8 cellular contexts compared by ENCODE assay signal in genomic region chr22:49852568-49852897, GRCh38. TPM values are rescaled to one million over a fixed set of nuclear protein-coding genes. Genes with fewer than 3 reads are reported as not detected.
DNase-seq lines count a peak whose midpoint lies in the region; ATAC-seq, FAIRE-seq and TF ChIP-seq lines count a peak whose summit lies in the region.
"Not testable (repeated sequence)": the region's sequence is repeated elsewhere in the genome, so short reads cannot be mapped to it uniquely, and the experiment has no call there.

No MANE protein-coding gene starts in this region.

- H2AFZ ChIP-seq in astrocyte (ENCODE audit: low read depth, low read length): peak overlapping the region; percentile 95

- DNase-seq in CD14-positive monocyte (ENCODE audit: low spot score); T-helper 2 cell treated with Interferon-gamma antibody and Interleukin-4, amounts not matched to agents 5 μg/mL and 100 μg/mL, for 36 hours (ENCODE audit: low spot score); astrocyte (ENCODE audit: low read depth); epithelial cell of prostate (ENCODE audit: low read depth, low spot score); left lung; suprapubic skin (ENCODE audit: low spot score in 2 of 2): not testable (repeated sequence)

- H4K20me1 ChIP-seq in astrocyte (ENCODE audit: insufficient read depth, low read length): peaks cover 33% of the 10 kb centered on the region

- FAIRE-seq in astrocyte (lab: Jason Lieb, UNC): not testable (repeated sequence)

- TF ChIP-seq POLR2A in suprapubic skin (IDR thresholded peaks at IDR 0.05): not testable (repeated sequence)

- not testable (repeated sequence) for ATAC-seq in left lung

- peaks cover 46% of the 10 kb centered on the region for H3K4me1 Mint-ChIP-seq in CD14-positive monocyte
- peaks cover 21 to 28% (median 22%) of the 10 kb centered on the region in 3 donors for H3K4me1 Mint-ChIP-seq in IgD-negative memory B cell
- peaks cover 37% of the 10 kb centered on the region for H3K4me1 Mint-ChIP-seq in T-helper 2 cell treated with Interferon-gamma antibody and Interleukin-4, amounts not matched to agents 5 μg/mL and 100 μg/mL, for 36 hours (ENCODE audit: low read depth)
- H3K4me1 Mint-ChIP-seq in astrocyte (ENCODE audit: low read depth, unreplicated experiment): peaks cover 15% of the 10 kb centered on the region

- H3K9ac ChIP-seq in astrocyte (ENCODE audit: low read length): peak overlapping the region; percentile 85

- H3K4me2 ChIP-seq in astrocyte (ENCODE audit: low read length): peak overlapping the region; percentile 99

- H3K4me3 ChIP-seq in astrocyte (ENCODE audit: insufficient read depth, low read depth, low read length) (peak overlapping the region; percentile 75), left lung (peak overlapping the region; percentile 66 to 68), neutrophil (ENCODE audit: low read depth in 1 of 2, low read length in 1 of 2) (peak overlapping the region; percentile 73 to 91), suprapubic skin (peak overlapping the region; percentile 77)

- TF ChIP-seq CTCF in CD14-positive monocyte (IDR thresholded peaks at IDR 0.05); astrocyte (IDR thresholded peaks at IDR 0.05; ENCODE audit: insufficient read depth, low read depth, low read length); left lung (IDR thresholded peaks at IDR 0.05); neutrophil (IDR thresholded peaks at IDR 0.05); suprapubic skin (IDR thresholded peaks at IDR 0.05): not testable (repeated sequence)

- H3K4me1 ChIP-seq in astrocyte (ENCODE audit: insufficient read depth, low read length) (peaks cover 17% of the 10 kb centered on the region), left lung (peaks cover 20 to 60% of the 10 kb centered on the region in 2 donors), neutrophil (ENCODE audit: control insufficient read depth in 1 of 2, insufficient read depth in 1 of 2, low read depth in 1 of 2, low read length in 1 of 2) (peaks cover 45 to 50% of the 10 kb centered on the region in 2 experiments), suprapubic skin (peaks cover 48% of the 10 kb centered on the region)

- peak overlapping the region; percentile 75 to 77 for H3K4me3 Mint-ChIP-seq in CD14-positive monocyte
- H3K4me3 Mint-ChIP-seq in IgD-negative memory B cell: peak overlapping the region; percentile 69 to 89 (median 80)
- peak overlapping the region; percentile 64 for H3K4me3 Mint-ChIP-seq in T-helper 2 cell treated with Interferon-gamma antibody and Interleukin-4, amounts not matched to agents 5 μg/mL and 100 μg/mL, for 36 hours
- peak overlapping the region; percentile 76 for H3K4me3 Mint-ChIP-seq in astrocyte (ENCODE audit: unreplicated experiment)

- intact Hi-C loops in CD14-positive monocyte (cut with micrococcal nuclease): loop anchor here in 1 of 2 donors (2.0 kb wide), 1 partner anchor 64 kb away; no protein-coding TSS in a partner anchor
- intact Hi-C loops in left lung (cut with DNase I): not testable (repeated sequence)

- H3K27ac Mint-ChIP-seq in CD14-positive monocyte (peak overlapping the region in 4 of 7 donors; percentile 29 to 82 (median 61)), IgD-negative memory B cell (peak overlapping the region in 2 of 3 donors; percentile 73 to 77)
- H3K27ac Mint-ChIP-seq in T-helper 2 cell treated with Interferon-gamma antibody and Interleukin-4, amounts not matched to agents 5 μg/mL and 100 μg/mL, for 36 hours: peak overlapping the region; percentile 68
- not testable (repeated sequence) for H3K27ac Mint-ChIP-seq in astrocyte (ENCODE audit: unreplicated experiment)

- not testable (repeated sequence) for H3K9me3 ChIP-seq in astrocyte (ENCODE audit: insufficient read depth, low read depth, low read length); left lung; neutrophil; suprapubic skin

- not testable (repeated sequence) for H3K36me3 ChIP-seq in astrocyte (ENCODE audit: insufficient read depth, low read length); left lung; neutrophil; suprapubic skin

- H3K9me3 Mint-ChIP-seq in CD14-positive monocyte; IgD-negative memory B cell; T-helper 2 cell treated with Interferon-gamma antibody and Interleukin-4, amounts not matched to agents 5 μg/mL and 100 μg/mL, for 36 hours; astrocyte (ENCODE audit: unreplicated experiment): not testable (repeated sequence)

- peaks cover 35% of the 10 kb centered on the region for H3K79me2 ChIP-seq in astrocyte (ENCODE audit: insufficient read depth, low read length)

- peaks cover 28% of the 10 kb centered on the region for H3K27me3 ChIP-seq in astrocyte (ENCODE audit: insufficient read depth, low read length)
- H3K27me3 ChIP-seq in left lung: peaks cover 26 to 32% of the 10 kb centered on the region in 2 donors
- not testable (repeated sequence) for H3K27me3 ChIP-seq in neutrophil
- H3K27me3 ChIP-seq in suprapubic skin: peaks cover 30% of the 10 kb centered on the region

- H3K36me3 Mint-ChIP-seq in CD14-positive monocyte; IgD-negative memory B cell; T-helper 2 cell treated with Interferon-gamma antibody and Interleukin-4, amounts not matched to agents 5 μg/mL and 100 μg/mL, for 36 hours (ENCODE audit: low read depth); astrocyte (ENCODE audit: low read depth, unreplicated experiment): not testable (repeated sequence)

- peaks cover 3 to 13% (median 9%) of the 10 kb centered on the region in 3 donors for H3K27me3 Mint-ChIP-seq in CD14-positive monocyte (ENCODE audit: low read depth in 3 of 3)
- H3K27me3 Mint-ChIP-seq in IgD-negative memory B cell: peaks cover 18% of the 10 kb centered on the region
- H3K27me3 Mint-ChIP-seq in T-helper 2 cell treated with Interferon-gamma antibody and Interleukin-4, amounts not matched to agents 5 μg/mL and 100 μg/mL, for 36 hours (ENCODE audit: low read depth): peaks cover 10% of the 10 kb centered on the region
- peaks cover 25% of the 10 kb centered on the region for H3K27me3 Mint-ChIP-seq in astrocyte (ENCODE audit: low read depth, unreplicated experiment)

- WGBS in suprapubic skin: 64% methylated on average over 13 of the region's 13 CpGs

- TF ChIP-seq EP300 in suprapubic skin (IDR thresholded peaks at IDR 0.05): not testable (repeated sequence)

- not testable (repeated sequence) for H3K27ac ChIP-seq in astrocyte (ENCODE audit: low read depth, low read length)
- H3K27ac ChIP-seq in epithelial cell of prostate: peak overlapping the region; percentile 72
- peak overlapping the region; percentile 94 to 98 for H3K27ac ChIP-seq in left lung
- H3K27ac ChIP-seq in neutrophil: peak overlapping the region; percentile 88
- H3K27ac ChIP-seq in suprapubic skin: peak overlapping the region; percentile 95

RNA-seq across cellular contexts. Expression of gene ZBED4, which starts 1.1 kb away (rescaled TPM):
- polyA plus RNA-seq in CD14-positive monocyte: 1 to 10 TPM; 3.8 to 5.7 TPM
- 5.0 TPM for polyA plus RNA-seq in IgD-negative memory B cell
- total RNA-seq in astrocyte: 21.0 and 22.7 TPM in 2 replicates
- 10 to 100 TPM; 12.8 to 13.8 TPM for total RNA-seq in left lung
- total RNA-seq in suprapubic skin: 10 to 100 TPM; 11.9 to 19.4 (median 18.2) TPM

RNA-seq across cellular contexts. Expression of gene BRD1, which starts 24.9 kb away (rescaled TPM):
- polyA plus RNA-seq in CD14-positive monocyte: under 1 TPM; 0.61 to 0.86 TPM
- 3.1 TPM for polyA plus RNA-seq in IgD-negative memory B cell
- 30.0 and 32.4 TPM in 2 replicates for total RNA-seq in astrocyte
- 10 to 100 TPM; 27.4 to 32.4 TPM for total RNA-seq in left lung
- 100 to 1,000 TPM in 1 of 4 donors, 10 to 100 TPM in 3; 69.3 to 116 (median 81.1) TPM for total RNA-seq in suprapubic skin
